In the genomic region with DNA sequence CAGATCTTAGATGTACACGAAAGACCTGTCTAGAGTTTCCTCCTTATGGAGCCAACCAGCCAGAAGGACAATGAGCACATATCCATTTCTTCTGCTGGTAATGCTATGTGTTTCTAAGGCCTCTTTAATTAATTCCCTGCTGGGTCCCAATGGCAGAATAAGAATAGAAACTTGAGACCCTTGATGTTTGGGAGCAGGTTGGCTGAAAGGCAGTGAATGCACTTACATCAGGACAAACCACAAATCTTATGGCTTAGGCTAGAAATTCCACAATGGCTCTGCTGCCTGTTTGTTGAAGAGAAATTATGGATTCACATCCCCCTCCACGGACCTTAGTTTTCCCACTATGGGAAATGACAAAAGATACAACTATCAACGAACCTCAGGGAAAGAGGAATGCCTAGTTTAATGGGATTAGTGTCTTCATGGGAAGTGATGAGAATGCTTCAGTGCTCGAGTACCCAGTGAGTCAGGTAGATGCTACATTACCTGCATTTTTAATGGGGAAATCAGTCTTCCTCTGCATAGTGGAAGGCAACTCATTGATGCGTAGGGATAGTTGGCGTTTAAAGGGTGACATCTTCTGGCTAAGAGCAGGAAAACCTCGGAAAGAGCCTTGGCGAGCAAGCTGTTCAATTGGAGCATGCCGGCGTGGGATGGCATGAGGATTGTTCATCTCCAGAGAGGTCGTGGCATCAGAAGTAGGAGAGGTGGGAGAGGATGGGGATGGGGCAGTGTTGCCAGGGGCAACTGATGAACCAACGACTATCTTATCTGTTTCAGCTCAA, we compare ENCODE assay signal across 14 cellular contexts. TPM values are rescaled to one million over a fixed set of nuclear protein-coding genes. Genes with fewer than 3 reads are reported as not detected.
DNase-seq lines count a peak whose midpoint lies in the region; ATAC-seq and TF ChIP-seq lines count a peak whose summit lies in the region.
"Had no signal": no experiment of that assay in that cellular context is flagged by ENCODE, and none has a peak within 500 bp of the region (broad histone marks: within the 10 kb centered on the region; RNA-seq: fewer than 3 reads in every experiment).

No MANE protein-coding gene starts in this region.

- POLR2A ChIA-PET in PC-3 (lab: Charles Lee; ENCODE audit: unreplicated experiment), result no interaction called here

- no peak overlapping the region for H2AFZ ChIP-seq in PC-3 (ENCODE audit: low read length)

- H3K27me3 ChIP-seq in PC-3 (ENCODE audit: low read length), result no peaks in the 10 kb centered on the region
- H3K27me3 ChIP-seq: breast epithelium, Peyer's patch had no signal

- H3K36me3 ChIP-seq in PC-3 (ENCODE audit: low read depth, low read length), result no peaks in the 10 kb centered on the region

- peaks cover 9% of the 10 kb centered on the region; the same call in 1 of the 2 replicates for H3K4me1 ChIP-seq in PC-3 (ENCODE audit: insufficient read depth, low read length)
- H3K4me1 ChIP-seq: breast epithelium, Peyer's patch had no signal

- H3K4me3 ChIP-seq in PC-3 (ENCODE audit: low read length), result no peak overlapping the region
- H3K4me3 ChIP-seq in foreskin fibroblast (ENCODE audit: low read depth in 1 of 2, low read length in 2 of 2), result no peak overlapping the region
- H3K4me3 ChIP-seq: breast epithelium, GM12878, Peyer's patch had no signal

- H3K79me2 ChIP-seq in PC-3 (ENCODE audit: low read length), result no peaks in the 10 kb centered on the region

- peak; percentile 76 for ATAC-seq in PC-3
- ATAC-seq in sciatic nerve, result peak; percentile 60
- ATAC-seq: GM12878 had no signal

- no peak overlapping the region for H3K27ac Mint-ChIP-seq in activated naive CD4-positive, alpha-beta T cell treated with anti-CD3 and anti-CD28 coated beads for 36 hours
- H3K27ac Mint-ChIP-seq: stimulated activated naive CD8-positive, alpha-beta T cell treated with anti-CD3 and anti-CD28 coated beads, Interleukin-15, Interleukin-2, amounts not matched to agents 100 ng/mL and 50 ng/mL, for 24 hours had no signal

- H3F3A ChIP-seq in PC-3 (ENCODE audit: low read length, unreplicated experiment), result no peaks in the 10 kb centered on the region

- no peaks in the 10 kb centered on the region for H3K9me3 ChIP-seq in PC-3 (ENCODE audit: low read length)
- H3K9me3 ChIP-seq: breast epithelium, Peyer's patch had no signal

- H3K27me3 Mint-ChIP-seq in activated naive CD4-positive, alpha-beta T cell treated with anti-CD3 and anti-CD28 coated beads for 36 hours (ENCODE audit: low read depth), result no peaks in the 10 kb centered on the region
- H3K27me3 Mint-ChIP-seq: stimulated activated naive CD8-positive, alpha-beta T cell treated with anti-CD3 and anti-CD28 coated beads, Interleukin-15, Interleukin-2, amounts not matched to agents 100 ng/mL and 50 ng/mL, for 24 hours had no signal

- no peaks in the 10 kb centered on the region for H3K9me3 Mint-ChIP-seq in activated naive CD4-positive, alpha-beta T cell treated with anti-CD3 and anti-CD28 coated beads for 36 hours
- H3K9me3 Mint-ChIP-seq: stimulated activated naive CD8-positive, alpha-beta T cell treated with anti-CD3 and anti-CD28 coated beads, Interleukin-15, Interleukin-2, amounts not matched to agents 100 ng/mL and 50 ng/mL, for 24 hours had no signal

- DNase-seq in DMS 273 (lab: John Stamatoyannopoulos, UW; ENCODE audit: unreplicated experiment) (peak; percentile 63), DMS 273 treated with DMSO at 0.1 percent for 48 hours (lab: John Stamatoyannopoulos, UW) (no peak), PC-3 (peak; percentile 75), foreskin fibroblast (peak in 1 of 2 donors; percentile 54), sciatic nerve (ENCODE audit: low spot score) (no peak), DMS153 treated with DMSO at 0.1 percent for 48 hours (lab: John Stamatoyannopoulos, UW; ENCODE audit: unreplicated experiment) (no peak), SK-N-DZ (ENCODE audit: low spot score) (no peak)
- DNase-seq in activated naive CD4-positive, alpha-beta T cell treated with anti-CD3 and anti-CD28 coated beads for 36 hours, result no peak
- DNase-seq: Peyer's patch had no signal

- no peaks in the 10 kb centered on the region for H4K20me1 ChIP-seq in PC-3 (ENCODE audit: low read length)

- no peaks in the 10 kb centered on the region for H3K4me1 Mint-ChIP-seq in activated naive CD4-positive, alpha-beta T cell treated with anti-CD3 and anti-CD28 coated beads for 36 hours (ENCODE audit: low read depth)

- H3K4me2 ChIP-seq in PC-3 (ENCODE audit: low read length), result no peak overlapping the region

- no peaks in the 10 kb centered on the region for H3K9me2 ChIP-seq in PC-3 (replicated peaks; ENCODE audit: low read length)

- CTCF ChIA-PET in PC-3 (lab: Charles Lee), result interaction anchor here (0.6 to 1.9 kb wide), 8 partner anchors 11 to 111 kb away, joined by 3 to 32 read pairs (median 4); no protein-coding TSS in a partner anchor
- CTCF ChIA-PET in activated naive CD4-positive, alpha-beta T cell treated with anti-CD3 and anti-CD28 coated beads for 36 hours (lab: Charles Lee), result interaction anchor here (1.8 kb wide), 1 partner anchor 11 kb away, joined by 6 read pairs; no protein-coding TSS in a partner anchor

- no TSS peak for BruUV-seq in PC-3 (replicated peaks; lab: Mats Ljungman, UMichigan)

- peaks cover 23% of the 10 kb centered on the region for H3K36me3 Mint-ChIP-seq in activated naive CD4-positive, alpha-beta T cell treated with anti-CD3 and anti-CD28 coated beads for 36 hours (ENCODE audit: low read depth)

- TF ChIP-seq CTCF in PC-3 (conservative IDR thresholded peaks at IDR 0.05; ENCODE audit: low read depth, low read length), result peak; percentile 86
- TF ChIP-seq CTCF in foreskin fibroblast (IDR thresholded peaks at IDR 0.05; ENCODE audit: low read depth, low read length), result peak; percentile 25

- no peak overlapping the region for H3K27ac ChIP-seq in PC-3 (ENCODE audit: low read length)
- H3K27ac ChIP-seq: 22Rv1, breast epithelium, HL-60, Peyer's patch had no signal

- H3K9ac ChIP-seq in PC-3 (ENCODE audit: low read length), result no peak overlapping the region

- intact Hi-C loops in PC-3 (cut with micrococcal nuclease), result loop anchor here (1.0 kb wide), 2 partner anchors 73 to 110 kb away; no protein-coding TSS in a partner anchor
- intact Hi-C loops in sciatic nerve (cut with DNase I), result no loop called here
- intact Hi-C loops in activated naive CD4-positive, alpha-beta T cell treated with anti-CD3 and anti-CD28 coated beads for 36 hours (cut with micrococcal nuclease), result loop anchor here (10.0 kb wide), 1 partner anchor 109 kb away; no protein-coding TSS in a partner anchor

- H3K4me3 Mint-ChIP-seq in activated naive CD4-positive, alpha-beta T cell treated with anti-CD3 and anti-CD28 coated beads for 36 hours, result no peak overlapping the region
- H3K4me3 Mint-ChIP-seq: stimulated activated naive CD8-positive, alpha-beta T cell treated with anti-CD3 and anti-CD28 coated beads, Interleukin-15, Interleukin-2, amounts not matched to agents 100 ng/mL and 50 ng/mL, for 24 hours had no signal

RNA-seq across cellular contexts. Expression of gene PAPLN, which starts 46.5 kb away (rescaled TPM):
- total RNA-seq in PC-3 (2014; rRNA removed) (0.35 and 0.40 TPM in 2 replicates), sciatic nerve (115 TPM)
- polyA plus RNA-seq in SK-N-DZ (2014; cell fraction: cytosol; rRNA removed), result 0.13 TPM in 1 of 2 replicates, not detected in the other
- 0.44 and 0.53 TPM in 2 replicates for polyA plus RNA-seq in SK-N-DZ (2014; cell fraction: nucleus; rRNA removed)
- total RNA-seq in activated naive CD4-positive, alpha-beta T cell treated with anti-CD3 and anti-CD28 coated beads for 36 hours, result 1 to 10 TPM; 1.0 TPM

Comparison
In these comparisons a context has a peak if more than half of its experiments do, and no peak if none do; other contexts are left out.
1. DNase-seq: peak in DMS 273 (single experiment) and PC-3 (single experiment); none in DMS 273 treated with DMSO at 0.1 percent for 48 hours (single experiment), sciatic nerve (single experiment), DMS153 treated with DMSO at 0.1 percent for 48 hours (single experiment), SK-N-DZ (single experiment) and activated naive CD4-positive, alpha-beta T cell treated with anti-CD3 and anti-CD28 coated beads for 36 hours (single experiment).
2. RNA of gene PAPLN, which starts 46.5 kb away (total RNA-seq): 115 TPM in sciatic nerve (single experiment); 1.0 TPM in activated naive CD4-positive, alpha-beta T cell treated with anti-CD3 and anti-CD28 coated beads for 36 hours and 0.35 to 0.40 TPM in PC-3; every median in the first group is over 10 times any median in the second.